Comparison of ENCODE assay signal across 8 cellular contexts in genomic region chr10:119725550-119726290, GRCh38. TPM values are rescaled to one million over a fixed set of nuclear protein-coding genes. Genes with fewer than 3 reads are reported as not detected.
A peak's percentile ranks its signal among the peaks of the same experiment; 100 is the strongest.
DNase-seq lines count a peak whose midpoint lies in the region; TF ChIP-seq lines count a peak whose summit lies in the region.

INPP5F (plus strand) TSS chr10:119726050; CDS start chr10:119726263, 213 bp downstream.

- DNase-seq in GM04503 (ENCODE audit: low read depth) (peak; percentile 86), HFFc6 (peak; percentile 99), NAMALWA (ENCODE audit: low spot score) (peak; percentile 92), SK-N-DZ (ENCODE audit: low spot score) (peak; percentile 99), globus pallidus (ENCODE audit: low spot score) (peak; percentile 99), occipital lobe (lab: John Stamatoyannopoulos, UW) (peak; percentile 99)
- peak; percentile 100 for DNase-seq in activated naive CD4-positive, alpha-beta T cell treated with anti-CD3 and anti-CD28 coated beads, Interleukin-2, amount 50 U/mL, for 16 hours

- H3K27ac ChIP-seq in temporal lobe (ENCODE audit: low read depth, low read length) = peak within 1 kb of the TSS; percentile 85

- H3K27me3 Mint-ChIP-seq in HFFc6 (ENCODE audit: insufficient read depth) = no peaks in the 10 kb centered on the region

- peak within 1 kb of the TSS; percentile 86 for H3K27ac Mint-ChIP-seq in HFFc6

- no peaks in the 10 kb centered on the region for H3K36me3 Mint-ChIP-seq in HFFc6 (ENCODE audit: low read depth)

- H3K4me1 Mint-ChIP-seq in HFFc6 (ENCODE audit: low read depth) = peaks cover 48% of the 10 kb centered on the region

- TF ChIP-seq CTCF in HFFc6 (IDR thresholded peaks at IDR 0.05) = peak; percentile 49; the same call in 1 of the 2 replicates

- no peaks in the 10 kb centered on the region for H3K9me3 Mint-ChIP-seq in HFFc6

- peak within 1 kb of the TSS; percentile 90 for H3K4me3 Mint-ChIP-seq in HFFc6

RNA-seq across cellular contexts. Expression of gene INPP5F, which starts in this region (rescaled TPM):
- total RNA-seq in HFFc6 (2021; fragmentation: NEBNext Ultra II Directional; extraction: Animal tissue kit (Norgen Biotek cat#: 25700)) = 10 to 100 TPM in 5 of 6 experiments, 1 to 10 TPM in 1; 8.7 to 12.8 (median 12.5) TPM
- 24.1 and 26.1 TPM in 2 replicates for polyA plus RNA-seq in SK-N-DZ (2014; cell fraction: cytosol; rRNA removed)
- polyA plus RNA-seq in SK-N-DZ (2014; cell fraction: nucleus; rRNA removed) = 25.5 and 30.2 TPM in 2 replicates
- 166 TPM for total RNA-seq in occipital lobe
- 123 TPM for total RNA-seq in temporal lobe

Comparison
In these comparisons a context has a peak if more than half of its experiments do, and no peak if none do; other contexts are left out.
1. Peak in every context shown above with its lines: DNase-seq and H3K27ac ChIP-seq.